In genomic region chr7:30740417-30741181, GRCh38 we compare ENCODE assay signal across 9 cellular contexts. TPM values are rescaled to one million over a fixed set of nuclear protein-coding genes. Genes with fewer than 3 reads are reported as not detected.
DNase-seq lines count a peak whose midpoint lies in the region; ATAC-seq, FAIRE-seq and TF ChIP-seq lines count a peak whose summit lies in the region.
"Had no signal": no experiment of that assay in that cellular context is flagged by ENCODE, and none has a peak within 500 bp of the region (broad histone marks: within the 10 kb centered on the region; RNA-seq: fewer than 3 reads in every experiment).

No MANE protein-coding gene starts in this region.

- H3K4me3 ChIP-seq in astrocyte (ENCODE audit: insufficient read depth, low read depth, low read length) (no peak overlapping the region), spleen (no peak overlapping the region)
- H3K4me3 ChIP-seq: SK-N-MC had no signal

- peak; percentile 89 for DNase-seq in D341Med (ENCODE audit: low spot score)
- peak; percentile 52 for DNase-seq in GOT3 (lab: John Stamatoyannopoulos, UW)
- peak; percentile 61 for DNase-seq in NCI-H1694 treated with DMSO at 0.1 percent for 48 hours (lab: John Stamatoyannopoulos, UW)
- DNase-seq in T-helper 9 cell = peak; percentile 76
- peak; percentile 18 for DNase-seq in astrocyte (ENCODE audit: low read depth)
- DNase-seq in hippocampal formation (lab: John Stamatoyannopoulos, UW) = peak; percentile 46 to 55
- peak; percentile 91 for DNase-seq in spleen

- no peak overlapping the region for H3K4me2 ChIP-seq in astrocyte (ENCODE audit: low read length)

- H4K20me1 ChIP-seq in astrocyte (ENCODE audit: insufficient read depth, low read length) = no peaks in the 10 kb centered on the region

- H3K27ac ChIP-seq in astrocyte (ENCODE audit: low read depth, low read length) = no peak overlapping the region
- no peak overlapping the region for H3K27ac ChIP-seq in spleen
- H3K27ac ChIP-seq: SK-N-MC had no signal

- no peaks in the 10 kb centered on the region for H3K4me1 ChIP-seq in astrocyte (ENCODE audit: insufficient read depth, low read length)
- peaks cover 0 to 16% (median 2%) of the 10 kb centered on the region in 6 donors for H3K4me1 ChIP-seq in spleen

- H3K36me3 Mint-ChIP-seq in astrocyte (ENCODE audit: low read depth, unreplicated experiment) = no peaks in the 10 kb centered on the region

- H3K9me3 ChIP-seq in astrocyte (ENCODE audit: insufficient read depth, low read depth, low read length) (no peaks in the 10 kb centered on the region), spleen (no peaks in the 10 kb centered on the region)

- peaks cover 5% of the 10 kb centered on the region for H3K4me1 Mint-ChIP-seq in astrocyte (ENCODE audit: low read depth, unreplicated experiment)

- intact Hi-C loops in spleen (cut with DNase I; ENCODE audit: low total_unique reads) = no loop called here

- H3K4me3 Mint-ChIP-seq in astrocyte (ENCODE audit: unreplicated experiment) = no peak overlapping the region

- no peak overlapping the region for H2AFZ ChIP-seq in astrocyte (ENCODE audit: low read depth, low read length)

- peaks cover 73% of the 10 kb centered on the region for H3K27me3 Mint-ChIP-seq in astrocyte (ENCODE audit: low read depth, unreplicated experiment)

- H3K27me3 ChIP-seq in astrocyte (ENCODE audit: insufficient read depth, low read length) (peaks cover 17% of the 10 kb centered on the region), spleen (replicated peaks in 1 of 7) (no peaks in the 10 kb centered on the region)

- no peak overlapping the region for H3K9ac ChIP-seq in astrocyte (ENCODE audit: low read length)

- H3K36me3 ChIP-seq in astrocyte (ENCODE audit: insufficient read depth, low read length) (no peaks in the 10 kb centered on the region), spleen (no peaks in the 10 kb centered on the region)

- no peak overlapping the region for H3K27ac Mint-ChIP-seq in astrocyte (ENCODE audit: unreplicated experiment)

- no peak for TF ChIP-seq POLR2A in spleen (IDR thresholded peaks at IDR 0.05)

- peaks cover 6% of the 10 kb centered on the region for H3K9me3 Mint-ChIP-seq in astrocyte (ENCODE audit: unreplicated experiment)

- WGBS in spleen, 5 donors = 36 to 49% (median 46%) methylated on average over 12 to 14 of the region's 14 CpGs

- no peaks in the 10 kb centered on the region for H3K79me2 ChIP-seq in astrocyte (ENCODE audit: insufficient read depth, low read length)

- TF ChIP-seq CTCF in astrocyte (IDR thresholded peaks at IDR 0.05; ENCODE audit: insufficient read depth, low read depth, low read length) (peak; percentile 98), spleen (IDR thresholded peaks at IDR 0.05 in 8 of 11, conservative IDR thresholded peaks at IDR 0.05 in 3 of 11) (peak; percentile 89 to 99 (median 97))

- no peak for ATAC-seq in GM19328 (IDR thresholded peaks at IDR 0.05; ENCODE audit: unreplicated experiment)

- FAIRE-seq in astrocyte (lab: Jason Lieb, UNC) = peak; percentile 41

RNA-seq across cellular contexts. Expression of gene INMT, which starts 11.3 kb away (rescaled TPM):
- total RNA-seq in astrocyte (0.09 TPM in 1 of 2 replicates, not detected in the other), spleen (10 to 100 TPM in 6 of 7 donors, 1 to 10 TPM in 1; 8.8 to 40.3 (median 20.0) TPM)
- 10 to 100 TPM in 1 of 3 donors, 1 to 10 TPM in 2; 3.2 to 15.6 (median 7.8) TPM for polyA plus RNA-seq in spleen

RNA-seq across cellular contexts. Expression of gene MINDY4, which starts 30.6 kb away (rescaled TPM):
- total RNA-seq in astrocyte (3.8 and 4.1 TPM in 2 replicates), spleen (1 to 10 TPM; 1.8 to 7.0 (median 3.7) TPM)
- 1 to 10 TPM in 1 of 3 donors, under 1 TPM in 2; 0.63 to 1.2 (median 0.83) TPM for polyA plus RNA-seq in spleen

RNA-seq across cellular contexts. Expression of gene CRHR2, which starts 58.3 kb away (rescaled TPM):
- total RNA-seq in astrocyte (not detected in 2 replicates), spleen (not detected)
- polyA plus RNA-seq in spleen = not detected

Comparison
In these comparisons a context has a peak if more than half of its experiments do, and no peak if none do; other contexts are left out.
1. DNase-seq: peak in every context shown above with its lines; median percentile 91 in spleen; 89 in D341Med; 76 in T-helper 9 cell; 61 in NCI-H1694 treated with DMSO at 0.1 percent for 48 hours; 52 in GOT3; 50 in hippocampal formation; 18 in astrocyte.